11 cellular contexts compared by ENCODE assay signal in genomic region chr12:1911598-1912575, GRCh38. TPM values are rescaled to one million over a fixed set of nuclear protein-coding genes. Genes with fewer than 3 reads are reported as not detected.
A peak's percentile ranks its signal among the peaks of the same experiment; 100 is the strongest.
DNase-seq lines count a peak whose midpoint lies in the region; ATAC-seq, FAIRE-seq and TF ChIP-seq lines count a peak whose summit lies in the region.
"Had no signal": no experiment of that assay in that cellular context is flagged by ENCODE, and none has a peak within 500 bp of the region (broad histone marks: within the 10 kb centered on the region; RNA-seq: fewer than 3 reads in every experiment).

No MANE protein-coding gene starts in this region.

- H3K14ac ChIP-seq in H1 (ENCODE audit: insufficient read length): no peak overlapping the region

- H3K4me3 Mint-ChIP-seq in CD8-positive, alpha-beta memory T cell: no peak overlapping the region
- H3K4me3 Mint-ChIP-seq: activated naive CD8-positive, alpha-beta T cell treated with anti-CD3 and anti-CD28 coated beads for 36 hours had no signal

- H3K27ac ChIP-seq in H1 (ENCODE audit: low read depth, low read length): no peak overlapping the region
- H3K27ac ChIP-seq in skeletal muscle tissue (ENCODE audit: low read depth, low read length): peak overlapping the region; percentile 74
- H3K27ac ChIP-seq in CD8-positive, alpha-beta memory T cell (ENCODE audit: low read depth, low read length): no peak overlapping the region
- H3K27ac ChIP-seq: dorsolateral prefrontal cortex, right lobe of liver had no signal

- H3K4me1 ChIP-seq in H1 (replicated peaks in 1 of 4; ENCODE audit: control insufficient read depth in 3 of 4, insufficient read depth in 4 of 4, low read length in 3 of 4) (0 out of 7 replicates have a peak, but pooled peaks cover 0 to 2% (median 1%) of the 10 kb centered on the region in 4 experiments), skeletal muscle tissue (ENCODE audit: control insufficient read depth in 3 of 3, insufficient read depth in 3 of 3, low read length in 3 of 3) (peaks cover 23 to 40% (median 28%) of the 10 kb centered on the region in 3 donors)
- peaks cover 20% of the 10 kb centered on the region for H3K4me1 ChIP-seq in CD8-positive, alpha-beta memory T cell (ENCODE audit: insufficient read depth, low read length)
- H3K4me1 ChIP-seq: right lobe of liver had no signal

- H3K27me3 ChIP-seq in H1 (replicated peaks in 1 of 4; ENCODE audit: control insufficient read depth in 3 of 4, extremely low read depth in 1 of 4, insufficient read depth in 3 of 4, low read length in 3 of 4): no peaks in the 10 kb centered on the region
- H3K27me3 ChIP-seq in skeletal muscle tissue (ENCODE audit: control insufficient read depth in 3 of 3, insufficient read depth in 3 of 3, low read length in 3 of 3): peaks cover 0 to 7% (median 0%) of the 10 kb centered on the region in 3 donors
- no peaks in the 10 kb centered on the region for H3K27me3 ChIP-seq in CD8-positive, alpha-beta memory T cell (ENCODE audit: insufficient read depth, low read length, poor library complexity, severe bottlenecking)
- H3K27me3 ChIP-seq: right lobe of liver had no signal

- H3K27ac Mint-ChIP-seq in CD8-positive, alpha-beta memory T cell: no peak overlapping the region
- H3K27ac Mint-ChIP-seq: activated naive CD8-positive, alpha-beta T cell treated with anti-CD3 and anti-CD28 coated beads for 36 hours had no signal

- no peaks in the 10 kb centered on the region for H3K79me1 ChIP-seq in H1 (ENCODE audit: low read depth, low read length)

- H3K79me2 ChIP-seq in H1 (ENCODE audit: control insufficient read depth in 1 of 2, insufficient read depth in 2 of 2, low read length in 2 of 2): no peaks in the 10 kb centered on the region

- peaks cover 0 to 7% (median 0%) of the 10 kb centered on the region in 3 donors for H3K36me3 Mint-ChIP-seq in CD8-positive, alpha-beta memory T cell
- H3K36me3 Mint-ChIP-seq: activated naive CD8-positive, alpha-beta T cell treated with anti-CD3 and anti-CD28 coated beads for 36 hours had no signal

- H3K9me3 ChIP-seq in H1 (ENCODE audit: insufficient read depth in 2 of 2, low read depth in 1 of 2, low read length in 1 of 2) (peaks cover 0 to 3% of the 10 kb centered on the region in 2 experiments; a peak in 1 of 4 replicates), skeletal muscle tissue (ENCODE audit: control insufficient read depth in 3 of 3, low read length in 3 of 3) (no peaks in the 10 kb centered on the region)
- no peaks in the 10 kb centered on the region for H3K9me3 ChIP-seq in CD8-positive, alpha-beta memory T cell (ENCODE audit: low read length)
- H3K9me3 ChIP-seq: right lobe of liver had no signal

- H3K23me2 ChIP-seq in H1 (ENCODE audit: low read depth, low read length): 0 out of 2 replicates have a peak, but pooled peaks cover 3% of the 10 kb centered on the region

- peaks cover 25 to 30% (median 25%) of the 10 kb centered on the region in 3 donors for H3K4me1 Mint-ChIP-seq in CD8-positive, alpha-beta memory T cell

- H4K5ac ChIP-seq in H1 (ENCODE audit: insufficient read length, low read depth, low read length): no peak overlapping the region

- TF ChIP-seq CTCF in H1 (IDR thresholded peaks at IDR 0.05; ENCODE audit: control extremely low read depth in 1 of 3, insufficient read depth in 1 of 3, low read depth in 1 of 3, low read length in 3 of 3): no peak

- H3K23ac ChIP-seq in H1 (ENCODE audit: insufficient read length): no peak overlapping the region

- POLR2A ChIA-PET in H1 (lab: Charles Lee; ENCODE audit: partially characterized antibody): interaction anchor here (0.7 kb wide), 1 partner anchor 263 kb away, joined by 3 read pairs; no protein-coding TSS in a partner anchor
- POLR2A ChIA-PET in CD8-positive, alpha-beta memory T cell (lab: Charles Lee): no interaction called here

- H2AFZ ChIP-seq in H1 (ENCODE audit: low read length): no peak overlapping the region

- no peak overlapping the region for H2BK20ac ChIP-seq in H1 (ENCODE audit: low read length)

- no peaks in the 10 kb centered on the region for H4K20me1 ChIP-seq in H1 (replicated peaks in 1 of 2; ENCODE audit: control insufficient read depth in 1 of 2, insufficient read depth in 2 of 2, low read length in 2 of 2)

- 0 out of 2 replicates have a peak overlapping the region, but pooled peaks have one; percentile 8 for H2BK5ac ChIP-seq in H1 (ENCODE audit: low read depth, low read length)

- no peak overlapping the region for H4K91ac ChIP-seq in H1 (replicated peaks; ENCODE audit: insufficient read length, low read length)

- H2BK15ac ChIP-seq in H1 (ENCODE audit: low read length): no peak overlapping the region

- H3K4me3 ChIP-seq in H1 (ENCODE audit: extremely low read depth in 1 of 4, insufficient read depth in 2 of 4, low read depth in 3 of 4, low read length in 4 of 4) (no peak overlapping the region), skeletal muscle tissue (ENCODE audit: low read length in 3 of 3) (peak overlapping the region in 2 of 3 donors; percentile 21 to 41)
- no peak overlapping the region for H3K4me3 ChIP-seq in CD8-positive, alpha-beta memory T cell (ENCODE audit: low read length)
- H3K4me3 ChIP-seq: dorsolateral prefrontal cortex, right lobe of liver had no signal

- DNase-seq in activated CD4-positive, CD25-positive, alpha-beta regulatory T cell treated with anti-CD3 and anti-CD28 coated beads, Interleukin-2, amount 50 U/mL, for 72 hours: peak; percentile 13
- peak; percentile 98 for DNase-seq in NCI-H1092 treated with DMSO at 0.1 percent for 48 hours (lab: John Stamatoyannopoulos, UW)
- DNase-seq in H1 (ENCODE audit: low read depth in 1 of 2, low spot score in 2 of 2): peak in 1 of 2 experiments; percentile 40
- no peak for DNase-seq in amygdala (lab: John Stamatoyannopoulos, UW)
- no peak for DNase-seq in CD8-positive, alpha-beta memory T cell
- DNase-seq: activated naive CD8-positive, alpha-beta T cell treated with anti-CD3 and anti-CD28 coated beads for 36 hours had no signal

- peaks cover 1 to 28% of the 10 kb centered on the region in 2 donors for H3K27me3 Mint-ChIP-seq in CD8-positive, alpha-beta memory T cell

- no peak for TF ChIP-seq POLR2A in H1 (IDR thresholded peaks at IDR 0.05; ENCODE audit: control extremely low read depth in 1 of 2, low read depth in 2 of 2, low read length in 2 of 2)

- peaks cover 0 to 7% (median 4%) of the 10 kb centered on the region in 5 donors for H3K9me3 Mint-ChIP-seq in CD8-positive, alpha-beta memory T cell

- no peak for TF ChIP-seq RAD21 in H1 (IDR thresholded peaks at IDR 0.05 in 1 of 2, conservative IDR thresholded peaks at IDR 0.05 in 1 of 2; ENCODE audit: low read depth in 2 of 2, low read length in 2 of 2)

- no peak overlapping the region for H3K4ac ChIP-seq in H1 (replicated peaks; ENCODE audit: insufficient read length, low read depth, low read length)

- H3K9ac ChIP-seq in H1 (replicated peaks in 1 of 4; ENCODE audit: extremely low read depth in 1 of 4, low read depth in 3 of 4, low read length in 3 of 4) (no peak overlapping the region), skeletal muscle tissue (ENCODE audit: low read depth in 1 of 3, low read length in 3 of 3) (peak overlapping the region; percentile 63 to 83 (median 64))

- CTCF ChIA-PET in H1 (lab: Charles Lee; ENCODE audit: partially characterized antibody): interaction anchor here (0.6 to 6.2 kb wide), 4 partner anchors 10 to 115 kb away, joined by 3 to 32 read pairs (median 4); no protein-coding TSS in a partner anchor
- CTCF ChIA-PET in CD8-positive, alpha-beta memory T cell (lab: Charles Lee): no interaction called here

- no peak overlapping the region for H3K18ac ChIP-seq in H1 (ENCODE audit: extremely low read depth, low read length)

- H3K56ac ChIP-seq in H1 (replicated peaks; ENCODE audit: insufficient read length, low read depth, low read length): no peak overlapping the region

- WGBS in H1 (ENCODE audit: extremely low coverage in 1 of 2, insufficient coverage in 1 of 2, insufficient read length in 1 of 2, insufficient replicate concordance in 2 of 2, low coverage in 1 of 2, low lambda C conversion rate in 2 of 2, missing lambda C conversion rate in 1 of 2), 2 experiments: 87% methylated on average over 16 of the region's 16 CpGs; no CpG with 5 or more reads in 1 of the 2 experiments

- no peak for TF ChIP-seq EP300 in H1 (IDR thresholded peaks at IDR 0.05; ENCODE audit: borderline replicate concordance in 1 of 2, low read depth in 2 of 2, low read length in 2 of 2)

- H2BK12ac ChIP-seq in H1 (ENCODE audit: low read depth, low read length): no peak overlapping the region

- no peak overlapping the region for H2BK120ac ChIP-seq in H1 (replicated peaks; ENCODE audit: low read depth, low read length)

- H3K4me2 ChIP-seq in H1 (ENCODE audit: insufficient read depth in 1 of 2, low read depth in 2 of 2, low read length in 2 of 2): no peak overlapping the region

- no peak overlapping the region for H4K8ac ChIP-seq in H1 (ENCODE audit: extremely low read depth, insufficient read depth, low read length)

- H2AK5ac ChIP-seq in H1 (ENCODE audit: low read depth, low read length): no peak overlapping the region

- H3K36me3 ChIP-seq in H1 (ENCODE audit: control insufficient read depth in 2 of 4, insufficient read depth in 4 of 4, low read length in 3 of 4): no peaks in the 10 kb centered on the region
- no peaks in the 10 kb centered on the region for H3K36me3 ChIP-seq in skeletal muscle tissue (ENCODE audit: control insufficient read depth in 3 of 3, insufficient read depth in 3 of 3, low read length in 3 of 3)
- no peaks in the 10 kb centered on the region for H3K36me3 ChIP-seq in CD8-positive, alpha-beta memory T cell (ENCODE audit: insufficient read depth, low read length)
- H3K36me3 ChIP-seq: right lobe of liver had no signal

- ATAC-seq in activated CD4-positive, CD25-positive, alpha-beta regulatory T cell treated with anti-CD3 and anti-CD28 coated beads, Interleukin-2, amount 50 U/mL, for 24 hours: no peak
- no peak for ATAC-seq in HG03039 (IDR thresholded peaks at IDR 0.05; ENCODE audit: unreplicated experiment)

- FAIRE-seq in H1 (lab: Jason Lieb, UNC): no peak

TF ChIP-seq in H1, 55 proteins besides CTCF, POLR2A, EP300 and RAD21 (continues in another document):
- no peak for TF ChIP-seq CTBP2 (IDR thresholded peaks at IDR 0.05; ENCODE audit: borderline replicate concordance, insufficient read depth, insufficient read length, low read length)
- TF ChIP-seq CBX8 (IDR thresholded peaks at IDR 0.05; ENCODE audit: borderline replicate concordance, low read depth, low read length): no peak

RNA-seq across cellular contexts. Expression of gene CACNA2D4, which starts 6.6 kb away (rescaled TPM):
- 0.88 TPM in 1 of 2 replicates, not detected in the other for total RNA-seq in H1 (2021; fragmentation: NEBNext Ultra II Directional; extraction: Animal tissue kit (Norgen Biotek cat#: 25700))
- polyA plus RNA-seq in H1 (2011; rRNA removed): 0.44 and 0.60 TPM in 2 replicates
- polyA plus RNA-seq in H1 (2011; cell fraction: cytosol; rRNA removed): 0.94 TPM
- 2.4 TPM for polyA plus RNA-seq in H1 (2011; cell fraction: nucleus; rRNA removed)
- polyA plus RNA-seq in H1 (2012, experiment 1 of 2): 0.25 to 0.76 TPM (median 0.49 TPM) in 4 replicates
- not detected for polyA plus RNA-seq in H1 (2012, experiment 2 of 2)
- 0.12 TPM for polyA plus RNA-seq in H1 (2013, experiment 1 of 2)
- 0.04 TPM for polyA plus RNA-seq in H1 (2013, experiment 2 of 2)
- 0.54 and 1.3 TPM in 2 replicates for polyA minus RNA-seq in H1 (2011; rRNA and poly(A)+ RNA removed)
- not detected for polyA minus RNA-seq in H1 (2011; cell fraction: cytosol; rRNA and poly(A)+ RNA removed)
- 3.4 TPM for polyA minus RNA-seq in H1 (2011; cell fraction: nucleus; rRNA and poly(A)+ RNA removed)
- total RNA-seq in skeletal muscle tissue: 0.52 TPM
- 1 to 10 TPM; 5.7 to 6.5 TPM for total RNA-seq in CD8-positive, alpha-beta memory T cell
- polyA plus RNA-seq in CD8-positive, alpha-beta memory T cell: 7.6 TPM

Comparison
In these comparisons a context has a peak if more than half of its experiments do, and no peak if none do; other contexts are left out.
1. DNase-seq: peak in activated CD4-positive, CD25-positive, alpha-beta regulatory T cell treated with anti-CD3 and anti-CD28 coated beads, Interleukin-2, amount 50 U/mL, for 72 hours (single experiment) and NCI-H1092 treated with DMSO at 0.1 percent for 48 hours (single experiment); none in amygdala (0 of 56) and CD8-positive, alpha-beta memory T cell (0 of 5).
2. H3K4me3 ChIP-seq: peak in skeletal muscle tissue (2 of 3); none in H1 (0 of 4) and CD8-positive, alpha-beta memory T cell (single experiment).
3. H3K9ac ChIP-seq: peak in skeletal muscle tissue (3 of 3); none in H1 (0 of 4).